Comparison of ENCODE assay signal across 7 cellular contexts in the genomic region with DNA sequence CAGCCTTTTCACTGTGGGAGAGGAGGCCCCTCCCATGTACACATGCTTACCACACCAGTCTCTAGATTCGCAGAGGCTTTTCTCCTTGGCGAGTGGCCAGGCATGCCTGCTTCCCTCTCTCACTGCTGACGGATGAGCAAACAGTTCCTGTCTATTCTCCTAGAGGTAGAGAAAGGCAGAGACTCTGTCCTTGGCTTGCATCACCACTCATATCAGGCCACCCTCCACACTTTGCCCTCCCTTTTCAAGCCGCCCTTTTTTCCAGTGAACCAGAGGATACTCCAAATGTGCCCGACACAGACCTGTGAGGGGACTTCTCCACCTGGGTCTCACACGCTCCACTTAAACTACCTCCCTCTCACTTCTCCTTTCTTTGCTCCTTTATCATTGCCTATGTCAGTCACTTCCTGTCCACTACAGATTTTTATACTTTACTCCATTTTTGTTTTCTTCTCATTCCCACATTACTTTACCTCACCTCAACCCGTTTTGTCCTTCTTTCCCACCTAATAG.
DNase-seq lines count a peak whose midpoint lies in the region; ATAC-seq, FAIRE-seq and TF ChIP-seq lines count a peak whose summit lies in the region.

No MANE protein-coding gene starts in this region.

- H3K79me2 ChIP-seq in HepG2 (ENCODE audit: insufficient read depth, low read length) = no peaks in the 10 kb centered on the region

- H3K27me3 Mint-ChIP-seq in brain = no peaks in the 10 kb centered on the region

- H3K4me3 ChIP-seq in HepG2 (replicated peaks in 1 of 3; ENCODE audit: insufficient read depth in 1 of 3, low read depth in 2 of 3, low read length in 3 of 3) (no peak overlapping the region), spleen (no peak overlapping the region)

- no peak overlapping the region for H2AFZ ChIP-seq in HepG2 (ENCODE audit: low read length)

- peak overlapping the region; percentile 39 for H3K4me2 ChIP-seq in HepG2 (ENCODE audit: low read depth, low read length)

- in situ Hi-C loops in HepG2 (cut with HindIII; ENCODE audit: extremely low pct_ligation_motif_present, low pct_unique_long_range_greater_than_20kb) = loop anchor here (25.0 kb wide), 1 partner anchor 479 kb away; a partner anchor contains a TSS

- H3K27ac ChIP-seq in HepG2 (ENCODE audit: extremely low read length, insufficient read depth, low read length) = no peak overlapping the region
- H3K27ac ChIP-seq in spleen = no peak overlapping the region

- no peak overlapping the region for H3K4me3 Mint-ChIP-seq in brain

- H4K20me1 ChIP-seq in HepG2 (ENCODE audit: insufficient read depth, low read length) = no peaks in the 10 kb centered on the region

- BruUV-seq in HepG2 (replicated peaks; lab: Mats Ljungman, UMichigan) = no TSS peak

- H3K9me3 Mint-ChIP-seq in brain = no peaks in the 10 kb centered on the region

- H3K36me3 ChIP-seq in HepG2 (replicated peaks in 1 of 2; ENCODE audit: control insufficient read depth in 1 of 2, insufficient read depth in 2 of 2, low read length in 2 of 2) (no peaks in the 10 kb centered on the region), spleen (no peaks in the 10 kb centered on the region)

- ATAC-seq in GM18870 (IDR thresholded peaks at IDR 0.05; ENCODE audit: unreplicated experiment) (peak; percentile 81), HG03045 (IDR thresholded peaks at IDR 0.05; ENCODE audit: unreplicated experiment) (peak; percentile 66), HepG2 (peak; percentile 97)

- H3K4me1 ChIP-seq in HepG2 (ENCODE audit: insufficient read depth, low read length) (peaks cover 16% of the 10 kb centered on the region), spleen (peaks cover 0 to 16% (median 11%) of the 10 kb centered on the region in 6 donors)

- CTCF ChIA-PET in HepG2 (lab: Yijun Ruan, JAX; ENCODE audit: low intra/inter-chr PET ratio, low total read pairs) = no interaction called here

- 4% methylated on average over 7 of the region's 7 CpGs for WGBS in HepG2 (ENCODE audit: low lambda C conversion rate)
- WGBS in spleen, 5 donors = 14 to 20% (median 17%) methylated on average over 7 of the region's 7 CpGs

- intact Hi-C loops in HepG2 (cut with micrococcal nuclease; ENCODE audit: unreplicated experiment) = no loop called here
- intact Hi-C loops in spleen (cut with DNase I; ENCODE audit: low total_unique reads) = loop anchor here (10.0 kb wide), 1 partner anchor 497 kb away; no protein-coding TSS in a partner anchor

- no peaks in the 10 kb centered on the region for H3K9me3 ChIP-seq in HepG2 (ENCODE audit: low read length)
- H3K9me3 ChIP-seq in spleen = no peaks in the 10 kb centered on the region

- TF ChIP-seq POLR2A in HepG2 (IDR thresholded peaks at IDR 0.05; ENCODE audit: insufficient read depth in 1 of 2, low read depth in 2 of 2, low read length in 2 of 2) (no peak), spleen (IDR thresholded peaks at IDR 0.05) (no peak)

- H3K4me1 Mint-ChIP-seq in brain = peaks cover 65% of the 10 kb centered on the region

- DNase-seq in NCI-H226 (peak; percentile 96), HepG2 (ENCODE audit: low spot score) (peak; percentile 86), ureter (ENCODE audit: low spot score) (peak; percentile 84), spleen (no peak)

- no peak overlapping the region for H3K9ac ChIP-seq in HepG2 (ENCODE audit: insufficient read depth, low read depth, low read length)

- no peak for TF ChIP-seq CTCF in brain (conservative IDR thresholded peaks at IDR 0.05)
- TF ChIP-seq CTCF in HepG2 (CRISPR knock-in tag; IDR thresholded peaks at IDR 0.05) = no peak
- no peak for TF ChIP-seq CTCF in spleen (IDR thresholded peaks at IDR 0.05 in 8 of 11, conservative IDR thresholded peaks at IDR 0.05 in 3 of 11)

- peaks cover 0 to 1% of the 10 kb centered on the region in 2 experiments; a peak in 1 of 5 replicates for H3K27me3 ChIP-seq in HepG2 (ENCODE audit: control insufficient read depth in 1 of 2, insufficient read depth in 2 of 2, low read length in 2 of 2)
- no peaks in the 10 kb centered on the region for H3K27me3 ChIP-seq in spleen (replicated peaks in 1 of 7)

- peak overlapping the region; percentile 3 to 87 (median 16) for H3K27ac Mint-ChIP-seq in brain

- TF ChIP-seq RAD21 in HepG2 (CRISPR knock-in tag; IDR thresholded peaks at IDR 0.05) = no peak

- FAIRE-seq in HepG2 (lab: Jason Lieb, UNC) = peak; percentile 44

- H3K36me3 Mint-ChIP-seq in brain = peaks cover 4% of the 10 kb centered on the region

- TF ChIP-seq EP300 in HepG2 (IDR thresholded peaks at IDR 0.05; ENCODE audit: low read depth in 2 of 2, low read length in 2 of 2) (no peak), HepG2 (CRISPR knock-in tag; IDR thresholded peaks at IDR 0.05; ENCODE audit: borderline replicate concordance) (no peak)

- POLR2A ChIA-PET in HepG2 (lab: Yijun Ruan, JAX) = no interaction called here

TF ChIP-seq in HepG2, 621 proteins besides CTCF, POLR2A, EP300 and RAD21 (continues in another document):
- TF ChIP-seq ZNF570 (CRISPR knock-in tag; IDR thresholded peaks at IDR 0.05; ENCODE audit: borderline replicate concordance) = no peak
- TF ChIP-seq PHF21A (CRISPR knock-in tag; IDR thresholded peaks at IDR 0.05) = 0 out of 2 replicates have a peak, but pooled peaks have one; percentile 25
- TF ChIP-seq ATF7-NPFF (CRISPR knock-in tag; IDR thresholded peaks at IDR 0.05; ENCODE audit: low read depth) = no peak
- TF ChIP-seq, protein P1, sequence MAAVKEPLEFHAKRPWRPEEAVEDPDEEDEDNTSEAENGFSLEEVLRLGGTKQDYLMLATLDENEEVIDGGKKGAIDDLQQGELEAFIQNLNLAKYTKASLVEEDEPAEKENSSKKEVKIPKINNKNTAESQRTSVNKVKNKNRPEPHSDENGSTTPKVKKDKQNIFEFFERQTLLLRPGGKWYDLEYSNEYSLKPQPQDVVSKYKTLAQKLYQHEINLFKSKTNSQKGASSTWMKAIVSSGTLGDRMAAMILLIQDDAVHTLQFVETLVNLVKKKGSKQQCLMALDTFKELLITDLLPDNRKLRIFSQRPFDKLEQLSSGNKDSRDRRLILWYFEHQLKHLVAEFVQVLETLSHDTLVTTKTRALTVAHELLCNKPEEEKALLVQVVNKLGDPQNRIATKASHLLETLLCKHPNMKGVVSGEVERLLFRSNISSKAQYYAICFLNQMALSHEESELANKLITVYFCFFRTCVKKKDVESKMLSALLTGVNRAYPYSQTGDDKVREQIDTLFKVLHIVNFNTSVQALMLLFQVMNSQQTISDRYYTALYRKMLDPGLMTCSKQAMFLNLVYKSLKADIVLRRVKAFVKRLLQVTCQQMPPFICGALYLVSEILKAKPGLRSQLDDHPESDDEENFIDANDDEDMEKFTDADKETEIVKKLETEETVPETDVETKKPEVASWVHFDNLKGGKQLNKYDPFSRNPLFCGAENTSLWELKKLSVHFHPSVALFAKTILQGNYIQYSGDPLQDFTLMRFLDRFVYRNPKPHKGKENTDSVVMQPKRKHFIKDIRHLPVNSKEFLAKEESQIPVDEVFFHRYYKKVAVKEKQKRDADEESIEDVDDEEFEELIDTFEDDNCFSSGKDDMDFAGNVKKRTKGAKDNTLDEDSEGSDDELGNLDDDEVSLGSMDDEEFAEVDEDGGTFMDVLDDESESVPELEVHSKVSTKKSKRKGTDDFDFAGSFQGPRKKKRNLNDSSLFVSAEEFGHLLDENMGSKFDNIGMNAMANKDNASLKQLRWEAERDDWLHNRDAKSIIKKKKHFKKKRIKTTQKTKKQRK (IDR thresholded peaks at IDR 0.05; ENCODE audit: low read length) = no peak
- TF ChIP-seq, protein P2, sequence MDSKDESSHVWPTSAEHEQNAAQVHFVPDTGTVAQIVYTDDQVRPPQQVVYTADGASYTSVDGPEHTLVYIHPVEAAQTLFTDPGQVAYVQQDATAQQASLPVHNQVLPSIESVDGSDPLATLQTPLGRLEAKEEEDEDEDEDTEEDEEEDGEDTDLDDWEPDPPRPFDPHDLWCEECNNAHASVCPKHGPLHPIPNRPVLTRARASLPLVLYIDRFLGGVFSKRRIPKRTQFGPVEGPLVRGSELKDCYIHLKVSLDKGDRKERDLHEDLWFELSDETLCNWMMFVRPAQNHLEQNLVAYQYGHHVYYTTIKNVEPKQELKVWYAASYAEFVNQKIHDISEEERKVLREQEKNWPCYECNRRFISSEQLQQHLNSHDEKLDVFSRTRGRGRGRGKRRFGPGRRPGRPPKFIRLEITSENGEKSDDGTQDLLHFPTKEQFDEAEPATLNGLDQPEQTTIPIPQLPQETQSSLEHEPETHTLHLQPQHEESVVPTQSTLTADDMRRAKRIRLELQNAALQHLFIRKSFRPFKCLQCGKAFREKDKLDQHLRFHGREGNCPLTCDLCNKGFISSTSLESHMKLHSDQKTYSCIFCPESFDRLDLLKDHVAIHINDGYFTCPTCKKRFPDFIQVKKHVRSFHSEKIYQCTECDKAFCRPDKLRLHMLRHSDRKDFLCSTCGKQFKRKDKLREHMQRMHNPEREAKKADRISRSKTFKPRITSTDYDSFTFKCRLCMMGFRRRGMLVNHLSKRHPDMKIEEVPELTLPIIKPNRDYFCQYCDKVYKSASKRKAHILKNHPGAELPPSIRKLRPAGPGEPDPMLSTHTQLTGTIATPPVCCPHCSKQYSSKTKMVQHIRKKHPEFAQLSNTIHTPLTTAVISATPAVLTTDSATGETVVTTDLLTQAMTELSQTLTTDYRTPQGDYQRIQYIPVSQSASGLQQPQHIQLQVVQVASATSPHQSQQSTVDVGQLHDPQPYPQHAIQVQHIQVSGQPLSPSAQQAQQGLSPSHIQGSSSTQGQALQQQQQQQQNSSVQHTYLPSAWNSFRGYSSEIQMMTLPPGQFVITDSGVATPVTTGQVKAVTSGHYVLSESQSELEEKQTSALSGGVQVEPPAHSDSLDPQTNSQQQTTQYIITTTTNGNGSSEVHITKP (CRISPR knock-in tag; IDR thresholded peaks at IDR 0.05; ENCODE audit: low read depth) = no peak
